8 cellular contexts compared by ENCODE assay signal in the genomic region with DNA sequence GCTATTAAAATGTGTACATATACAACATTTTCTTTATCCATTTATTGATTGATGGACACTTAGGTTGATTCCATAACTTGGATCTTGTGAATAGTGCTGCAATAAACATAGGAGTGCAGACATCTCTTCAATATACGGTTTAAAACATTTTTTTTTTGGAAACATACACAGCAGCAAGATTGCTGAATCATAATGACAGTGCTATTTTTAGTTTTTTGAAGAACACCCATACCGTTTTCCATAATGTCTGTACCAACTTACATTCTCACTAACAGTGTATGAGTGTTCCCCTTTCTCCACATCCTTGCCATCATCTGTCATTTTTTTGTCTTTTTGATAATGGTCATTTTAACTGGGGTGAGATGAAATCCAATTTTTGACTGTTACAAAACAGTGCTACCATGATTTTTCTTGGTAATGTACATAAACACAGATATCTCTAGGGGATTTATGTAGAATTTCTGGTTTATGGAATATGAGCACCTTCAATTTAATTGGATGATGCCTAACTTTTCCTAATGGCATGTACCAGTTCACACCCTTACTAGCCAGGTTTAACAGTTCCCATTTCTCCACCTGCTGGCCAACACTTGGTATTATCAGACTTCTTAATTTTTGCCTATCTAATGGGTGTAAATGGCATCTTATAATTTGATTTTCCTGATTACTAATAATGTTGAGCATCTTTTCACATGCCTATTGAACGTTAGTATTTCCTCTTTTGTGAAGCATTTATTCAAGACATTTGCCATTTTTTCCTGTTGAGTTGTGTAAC. TPM values are rescaled to one million over a fixed set of nuclear protein-coding genes. Genes with fewer than 3 reads are reported as not detected.
DNase-seq lines count a peak whose midpoint lies in the region; ATAC-seq and TF ChIP-seq lines count a peak whose summit lies in the region.

No MANE protein-coding gene starts in this region.

- POLR2A ChIA-PET in OCI-LY7 (lab: Charles Lee), result no interaction called here

- H3K9me2 ChIP-seq in OCI-LY7 (ENCODE audit: insufficient read depth, low read length), result no peaks in the 10 kb centered on the region

- no peak for TF ChIP-seq POLR2A in sigmoid colon (IDR thresholded peaks at IDR 0.05)

- H3K4me1 ChIP-seq in left ventricle myocardium inferior (no peaks in the 10 kb centered on the region), right cardiac atrium (ENCODE audit: control insufficient read depth, insufficient read depth, low read length) (no peaks in the 10 kb centered on the region), OCI-LY7 (ENCODE audit: insufficient read depth, low read length, poor library complexity, severe bottlenecking) (no peaks in the 10 kb centered on the region), sigmoid colon (no peaks in the 10 kb centered on the region)

- no peaks in the 10 kb centered on the region for H4K20me1 ChIP-seq in OCI-LY7 (ENCODE audit: insufficient read depth, low read length)

- H3K79me2 ChIP-seq in OCI-LY7 (ENCODE audit: insufficient read depth, low read depth, low read length), result peaks cover 11% of the 10 kb centered on the region; the same call in 1 of the 2 replicates

- no peak overlapping the region for H3K27ac ChIP-seq in left ventricle myocardium inferior (replicated peaks)
- no peak overlapping the region for H3K27ac ChIP-seq in right cardiac atrium (ENCODE audit: low read length)
- H3K27ac ChIP-seq in OCI-LY7 (ENCODE audit: low read depth, low read length, poor library complexity, severe bottlenecking), result no peak overlapping the region
- H3K27ac ChIP-seq in sigmoid colon, result no peak overlapping the region

- H3K27me3 ChIP-seq in left ventricle myocardium inferior (ENCODE audit: low read depth) (no peaks in the 10 kb centered on the region), right cardiac atrium (ENCODE audit: control insufficient read depth, insufficient read depth) (no peaks in the 10 kb centered on the region), sigmoid colon (no peaks in the 10 kb centered on the region)

- TF ChIP-seq CTCF in left ventricle myocardium inferior (IDR thresholded peaks at IDR 0.05; ENCODE audit: borderline replicate concordance) (peak; percentile 54), OCI-LY7 (conservative IDR thresholded peaks at IDR 0.05; ENCODE audit: low read length) (peak; percentile 71), sigmoid colon (IDR thresholded peaks at IDR 0.05) (peak in 3 of 4 experiments; percentile 9 to 32 (median 29))

- H3K4me3 ChIP-seq in left ventricle myocardium inferior, result no peak overlapping the region
- no peak overlapping the region for H3K4me3 ChIP-seq in right cardiac atrium (ENCODE audit: low read length)
- no peak overlapping the region for H3K4me3 ChIP-seq in OCI-LY7 (ENCODE audit: low read depth, low read length, poor library complexity, severe bottlenecking)
- H3K4me3 ChIP-seq in sigmoid colon, result no peak overlapping the region

- H3K36me3 ChIP-seq in left ventricle myocardium inferior (no peaks in the 10 kb centered on the region), OCI-LY7 (ENCODE audit: insufficient read depth, low read length) (no peaks in the 10 kb centered on the region), sigmoid colon (no peaks in the 10 kb centered on the region)

- no peak overlapping the region for H3K4me2 ChIP-seq in OCI-LY7 (ENCODE audit: low read length)

- H2AFZ ChIP-seq in OCI-LY7 (ENCODE audit: low read length), result no peak overlapping the region

- intact Hi-C loops in left ventricle myocardium inferior (cut with micrococcal nuclease) (no loop called here), right cardiac atrium (cut with DNase I) (no loop called here), OCI-LY7 (cut with micrococcal nuclease; ENCODE audit: unreplicated experiment) (loop anchor here (1.0 kb wide), 1 partner anchor 23 kb away; no protein-coding TSS in a partner anchor), sigmoid colon (cut with DNase I) (loop anchor here (1.0 kb wide), 1 partner anchor 23 kb away; no protein-coding TSS in a partner anchor)

- ATAC-seq in right cardiac atrium, result no peak
- peak; percentile 56 for ATAC-seq in HG02798 (IDR thresholded peaks at IDR 0.05; ENCODE audit: poor library complexity, unreplicated experiment)
- ATAC-seq in HG02938 (IDR thresholded peaks at IDR 0.05; ENCODE audit: unreplicated experiment), result no peak

- WGBS in right cardiac atrium, result 25% methylated on average over 3 of the region's 3 CpGs
- WGBS in sigmoid colon, 2 donors, result 13 to 21% methylated on average over 3 of the region's 3 CpGs

- TF ChIP-seq EP300 in sigmoid colon (IDR thresholded peaks at IDR 0.05), result no peak

- H3K9me3 ChIP-seq in left ventricle myocardium inferior (replicated peaks), result no peaks in the 10 kb centered on the region
- no peaks in the 10 kb centered on the region for H3K9me3 ChIP-seq in right cardiac atrium (ENCODE audit: control insufficient read depth, low read length)
- no peaks in the 10 kb centered on the region for H3K9me3 ChIP-seq in OCI-LY7 (ENCODE audit: low read length)
- no peaks in the 10 kb centered on the region for H3K9me3 ChIP-seq in sigmoid colon

- DNase-seq in left ventricle myocardium inferior, result no peak
- no peak for DNase-seq in right cardiac atrium
- DNase-seq in OCI-LY7 (ENCODE audit: low spot score), result peak; percentile 34
- DNase-seq in fibroblast of gingiva (ENCODE audit: low read depth), result peak; percentile 16
- no peak for DNase-seq in sigmoid colon
- DNase-seq in NCI-H1048 (lab: John Stamatoyannopoulos, UW), result no peak

- CTCF ChIA-PET in OCI-LY7 (lab: Charles Lee; ENCODE audit: unreplicated experiment), result no interaction called here

- BruUV-seq in OCI-LY7 (replicated peaks; lab: Mats Ljungman, UMichigan), result no TSS peak

RNA-seq across cellular contexts. Expression of a gene that starts 21.0 kb away (rescaled TPM):
- total RNA-seq in left ventricle myocardium inferior, result 0.60 TPM
- 1 to 10 TPM in 3 of 4 donors, under 1 TPM in 1; 0.74 to 2.1 (median 1.6) TPM for total RNA-seq in right cardiac atrium
- polyA plus RNA-seq in right cardiac atrium, result 2.8 TPM
- 11.2 and 13.7 TPM in 2 replicates for total RNA-seq in OCI-LY7 (2014; rRNA removed; shearing (Covaris generic))
- total RNA-seq in OCI-LY7 (2022), result 23.6 and 24.3 TPM in 2 replicates
- 10 to 100 TPM in 1 of 4 donors, 1 to 10 TPM in 3; 1.1 to 10.5 (median 5.1) TPM for total RNA-seq in sigmoid colon
- polyA plus RNA-seq in sigmoid colon, result 1 to 10 TPM; 2.5 to 7.2 (median 3.9) TPM

Comparison
In these comparisons a context has a peak if more than half of its experiments do, and no peak if none do; other contexts are left out.
1. DNase-seq: peak in OCI-LY7 (single experiment) and fibroblast of gingiva (single experiment); none in left ventricle myocardium inferior (single experiment), right cardiac atrium (0 of 3), sigmoid colon (single experiment) and NCI-H1048 (single experiment).
2. intact Hi-C loops: an anchor here in OCI-LY7 (1.0 kb wide) and sigmoid colon (1.0 kb wide); none called in left ventricle myocardium inferior and right cardiac atrium.
3. Peak in every context shown above with its lines, with median percentiles within 50 percentile points of each other: CTCF ChIP-seq.